Comparison of ENCODE assay signal across 39 cellular contexts in the genomic region with DNA sequence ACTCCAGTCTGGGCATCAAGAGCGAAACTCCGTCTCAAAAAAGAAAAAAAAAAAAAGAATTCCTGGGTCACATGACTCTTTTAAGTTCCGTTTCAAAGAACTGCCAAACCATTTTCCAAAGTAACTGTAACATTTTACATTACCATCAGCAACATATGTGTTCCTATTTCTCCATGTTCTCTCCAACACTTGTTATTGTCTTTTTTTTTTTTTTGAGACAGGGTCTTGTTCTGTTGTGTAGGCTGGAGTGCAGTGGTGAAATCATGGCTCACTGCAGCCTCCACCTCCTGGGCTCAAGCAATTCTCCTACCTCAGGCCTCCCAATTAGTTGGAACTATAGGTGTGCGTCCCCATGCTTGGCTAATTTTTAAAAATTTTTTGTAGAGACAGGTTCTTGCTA. TPM values are rescaled to one million over a fixed set of nuclear protein-coding genes. Genes with fewer than 3 reads are reported as not detected.
"Had no signal": no experiment of that assay in that cellular context is flagged by ENCODE, and none has a peak within 500 bp of the region (broad histone marks: within the 10 kb centered on the region; RNA-seq: fewer than 3 reads in every experiment).

No MANE protein-coding gene starts in this region.

- H3K27me3 ChIP-seq: MG63 had no signal

- H3K36me3 ChIP-seq: MG63 had no signal

- DNase-seq: Karpas-422, Kasumi-1, MG63, MM.1S, MV-4-11, NCI-H1048, NCI-H1092, NCI-H1092 treated with DMSO at 0.1 percent for 48 hours, NCI-H1105, NCI-H1105 treated with DMSO at 0.1 percent for 48 hours, NCI-H1417, NCI-H1417 treated with DMSO at 0.1 percent for 48 hours, NCI-H1436, NCI-H1436 treated with DMSO at 0.1 percent for 48 hours, NCI-H146, NCI-H1694, NCI-H1694 treated with DMSO at 0.1 percent for 48 hours, NCI-H187, NCI-H187 treated with DMSO at 0.1 percent for 48 hours, NCI-H1930, NCI-H2029, NCI-H2029 treated with DMSO at 0.1 percent for 48 hours, NCI-H2081, NCI-H2081 treated with DMSO at 0.1 percent for 48 hours, NCI-H2107, NCI-H2171, NCI-H2171 treated with DMSO at 0.1 percent for 48 hours, NCI-H2227 treated with DMSO at 0.1 percent for 48 hours, NCI-H226, NCI-H345, NCI-H446, NCI-H446 treated with DMSO at 0.1 percent for 48 hours, NCI-H510A, NCI-H510A treated with DMSO at 0.1 percent for 48 hours, NCI-H524 had no signal

- H3K4me3 ChIP-seq: MG63 had no signal

RNA-seq across cellular contexts. Expression of a gene that starts 6.5 kb away (rescaled TPM):
- total RNA-seq: LHCN-M2, M059J, NCI-H460 had no signal

RNA-seq across cellular contexts. Expression of a gene that starts 17.2 kb away (rescaled TPM):
- total RNA-seq: LHCN-M2, M059J, MCF 10A, NCI-H460 had no signal

RNA-seq across cellular contexts. Expression of a gene that starts 22.2 kb away (rescaled TPM):
- total RNA-seq: LHCN-M2, M059J, NCI-H460 had no signal

RNA-seq across cellular contexts. Expression of a gene that starts 51.3 kb away (rescaled TPM):
- total RNA-seq: LHCN-M2, MCF 10A had no signal
